In genomic region chr15:26376243-26376642, GRCh38 we compare ENCODE assay signal across 24 cellular contexts.
"Had no signal": no experiment of that assay in that cellular context is flagged by ENCODE, and none has a peak within 500 bp of the region (broad histone marks: within the 10 kb centered on the region; RNA-seq: fewer than 3 reads in every experiment).

No MANE protein-coding gene starts in this region.

- H3K36me3 ChIP-seq: brain microvascular endothelial cell had no signal

- H3K4me3 ChIP-seq: SK-N-MC had no signal

- H3K27ac ChIP-seq: brain microvascular endothelial cell, SK-N-MC had no signal

- H3K27me3 ChIP-seq: brain microvascular endothelial cell had no signal

- DNase-seq: activated B cell treated with CpG ODN at 0.5 μM for 24 hours; activated CD4-positive, alpha-beta memory T cell treated with anti-CD3 and anti-CD28 coated beads for 36 hours; activated CD4-positive, alpha-beta T cell treated with anti-CD3 and anti-CD28 coated beads for 1 hour; activated CD4-positive, alpha-beta T cell treated with anti-CD3 and anti-CD28 coated beads, Interleukin-2, amount 10 ng/mL, durations not matched to agents 7 days and 5 days; activated CD8-positive, alpha-beta memory T cell treated with anti-CD3 and anti-CD28 coated beads for 24 hours; activated gamma-delta T cell; activated naive CD4-positive, alpha-beta T cell treated with anti-CD3 and anti-CD28 coated beads for 36 hours; activated T-cell treated with anti-CD3 and anti-CD28 coated beads, Interleukin-2, amount 50 U/mL, for 4 hours; brain microvascular endothelial cell; cerebellar nuclear complex; NCI-H1048; NCI-H146; NCI-H187 treated with DMSO at 0.1 percent for 48 hours; NCI-H2081 treated with DMSO at 0.1 percent for 48 hours; NCI-H524; NCI-H748 treated with DMSO at 0.1 percent for 48 hours; RPMI8226; T-cell; T-helper 2 cell; T1000 had no signal

- FAIRE-seq: astrocyte, TTC549 had no signal

- ATAC-seq: activated T-cell treated with anti-CD3 and anti-CD28 coated beads, Interleukin-2, amount 50 U/mL, for 4 hours; Right ventricle myocardium inferior; T-cell had no signal
